ENCODE assay signal across 18 cellular contexts in genomic region chr15:72154316-72154715, GRCh38. TPM values are rescaled to one million over a fixed set of nuclear protein-coding genes. Genes with fewer than 3 reads are reported as not detected.
A peak's percentile ranks its signal among the peaks of the same experiment; 100 is the strongest.
DNase-seq lines count a peak whose midpoint lies in the region; ATAC-seq and TF ChIP-seq lines count a peak whose summit lies in the region.
"Had no signal": no experiment of that assay in that cellular context is flagged by ENCODE, and none has a peak within 500 bp of the region (broad histone marks: within the 10 kb centered on the region; RNA-seq: fewer than 3 reads in every experiment).

No MANE protein-coding gene starts in this region.

- H3F3A ChIP-seq in neural cell (ENCODE audit: insufficient read depth, low read length, poor library complexity, severe bottlenecking) (no peaks in the 10 kb centered on the region), PC-9 (ENCODE audit: insufficient read depth, low read depth) (peaks cover 12% of the 10 kb centered on the region; the same call in 1 of the 2 replicates)

- H3K4me2 ChIP-seq in neural cell (ENCODE audit: low read length) (no peak overlapping the region), PC-9 (no peak overlapping the region)

- TF ChIP-seq CTCF in gastroesophageal sphincter (IDR thresholded peaks at IDR 0.05) (no peak), neural cell (IDR thresholded peaks at IDR 0.05; ENCODE audit: poor library complexity, severe bottlenecking) (no peak), upper lobe of left lung (IDR thresholded peaks at IDR 0.05) (no peak), PC-9 (conservative IDR thresholded peaks at IDR 0.05) (no peak)

- H3K36me3 ChIP-seq in gastroesophageal sphincter, result no peaks in the 10 kb centered on the region
- no peaks in the 10 kb centered on the region for H3K36me3 ChIP-seq in neural cell (ENCODE audit: insufficient read depth, low read length)
- no peaks in the 10 kb centered on the region for H3K36me3 ChIP-seq in upper lobe of left lung
- H3K36me3 ChIP-seq in PC-9 (ENCODE audit: low read depth), result no peaks in the 10 kb centered on the region
- H3K36me3 ChIP-seq: Peyer's patch had no signal

- H3K79me2 ChIP-seq in neural cell (replicated peaks; ENCODE audit: insufficient read depth, low read length) (no peaks in the 10 kb centered on the region), PC-9 (ENCODE audit: low read depth) (no peaks in the 10 kb centered on the region)

- ATAC-seq in gastroesophageal sphincter, result no peak
- ATAC-seq in upper lobe of left lung (ENCODE audit: low FRiP score in 2 of 2), result no peak
- ATAC-seq in GM19455 (IDR thresholded peaks at IDR 0.05; ENCODE audit: unreplicated experiment), result no peak
- ATAC-seq: HCT116 had no signal

- TF ChIP-seq RAD21 in neural cell (conservative IDR thresholded peaks at IDR 0.05), result no peak

- H3K4me1 ChIP-seq in gastroesophageal sphincter (peaks cover 0 to 43% (median 6%) of the 10 kb centered on the region in 3 donors), upper lobe of left lung (peaks cover 22 to 35% (median 29%) of the 10 kb centered on the region in 4 donors), PC-9 (replicated peaks; ENCODE audit: insufficient read depth) (peaks cover 28% of the 10 kb centered on the region)

- H3K9me3 ChIP-seq in gastroesophageal sphincter (no peaks in the 10 kb centered on the region), neural cell (ENCODE audit: low read length) (no peaks in the 10 kb centered on the region), upper lobe of left lung (no peaks in the 10 kb centered on the region), PC-9 (ENCODE audit: insufficient read depth, low read depth) (no peaks in the 10 kb centered on the region)
- H3K9me3 ChIP-seq: Peyer's patch had no signal

- H4K20me1 ChIP-seq in neural cell (ENCODE audit: insufficient read depth) (no peaks in the 10 kb centered on the region), PC-9 (ENCODE audit: insufficient read depth) (no peaks in the 10 kb centered on the region)

- TF ChIP-seq EP300 in gastroesophageal sphincter (IDR thresholded peaks at IDR 0.05) (no peak), neural cell (conservative IDR thresholded peaks at IDR 0.05; ENCODE audit: poor library complexity, severe bottlenecking) (no peak), upper lobe of left lung (IDR thresholded peaks at IDR 0.05) (no peak)

- 92 to 94% methylated on average over 2 to 7 of the region's 7 CpGs for WGBS in gastroesophageal sphincter (ENCODE audit: low coverage in 1 of 2), 2 donors
- WGBS in upper lobe of left lung, 2 donors, result 83 to 92% methylated on average over 7 of the region's 7 CpGs

- H3K9ac ChIP-seq in neural cell (ENCODE audit: low read length), result no peak overlapping the region
- H3K9ac ChIP-seq: GM23248 had no signal

- POLR2A ChIA-PET in PC-9 (lab: Charles Lee; ENCODE audit: unreplicated experiment), result no interaction called here

- TF ChIP-seq POLR2A in gastroesophageal sphincter (IDR thresholded peaks at IDR 0.05) (no peak), upper lobe of left lung (IDR thresholded peaks at IDR 0.05) (no peak)

- H2AFZ ChIP-seq in neural cell (ENCODE audit: low read depth, low read length), result no peak overlapping the region
- H2AFZ ChIP-seq in PC-9, result no peak overlapping the region

- no TSS peak for BruUV-seq in PC-9 (replicated peaks; lab: Mats Ljungman, UMichigan)

- H3K4me3 ChIP-seq in gastroesophageal sphincter (no peak overlapping the region), neural cell (ENCODE audit: low read length) (no peak overlapping the region), upper lobe of left lung (no peak overlapping the region), PC-9 (no peak overlapping the region)

- no peaks in the 10 kb centered on the region for H3K9me2 ChIP-seq in neural cell (ENCODE audit: insufficient read depth, low read length)
- no peaks in the 10 kb centered on the region for H3K9me2 ChIP-seq in PC-9 (ENCODE audit: insufficient read depth)

- CTCF ChIA-PET in PC-9 (lab: Charles Lee), result no interaction called here

- H3K27ac ChIP-seq in gastroesophageal sphincter, result peak overlapping the region; percentile 86 to 92 (median 88)
- H3K27ac ChIP-seq in neural cell (ENCODE audit: low read length), result peak overlapping the region; percentile 16
- H3K27ac ChIP-seq in upper lobe of left lung, result peak overlapping the region; percentile 72 to 85 (median 76)
- H3K27ac ChIP-seq in PC-9, result no peak overlapping the region
- H3K27ac ChIP-seq: GM23248 had no signal

- intact Hi-C loops in PC-9 (cut with micrococcal nuclease; ENCODE audit: unreplicated experiment), result loop anchor here (2.0 kb wide), 1 partner anchor 706 kb away; no protein-coding TSS in a partner anchor

- peak; percentile 45 for DNase-seq in NCI-H2171 treated with DMSO at 0.1 percent for 48 hours (lab: John Stamatoyannopoulos, UW)
- DNase-seq in NCI-H2171 (lab: John Stamatoyannopoulos, UW), result no peak
- no peak for DNase-seq in upper lobe of left lung
- DNase-seq in mesenteric fat pad (ENCODE audit: low spot score), result no peak
- DNase-seq in PC-9, result no peak
- DNase-seq: 8988T; CD4-positive, alpha-beta memory T cell; DMS79; GM23248; MV-4-11; NCI-H1417 treated with DMSO at 0.1 percent for 48 hours; NCI-H1930; Peyer's patch; Right ventricle myocardium superior had no signal

- H3K27me3 ChIP-seq in gastroesophageal sphincter, result no peaks in the 10 kb centered on the region
- no peaks in the 10 kb centered on the region for H3K27me3 ChIP-seq in neural cell (ENCODE audit: insufficient read depth, low read depth, low read length)
- H3K27me3 ChIP-seq in upper lobe of left lung, result no peaks in the 10 kb centered on the region
- H3K27me3 ChIP-seq in PC-9 (ENCODE audit: insufficient read depth, low read depth), result no peaks in the 10 kb centered on the region
- H3K27me3 ChIP-seq: Peyer's patch had no signal

TF ChIP-seq in neural cell, 6 proteins besides CTCF, POLR2A, EP300 and RAD21:
- no peak for TF ChIP-seq REST (IDR thresholded peaks at IDR 0.05; ENCODE audit: borderline replicate concordance)
- no peak for TF ChIP-seq TAF1 (IDR thresholded peaks at IDR 0.05; ENCODE audit: low read depth)
- TF ChIP-seq MXI1 (conservative IDR thresholded peaks at IDR 0.05; ENCODE audit: poor library complexity, severe bottlenecking), result no peak
- TF ChIP-seq POLR2AphosphoS5 (IDR thresholded peaks at IDR 0.05), result no peak
- TF ChIP-seq SMC3 (conservative IDR thresholded peaks at IDR 0.05; ENCODE audit: poor library complexity), result no peak
- no peak for TF ChIP-seq EZH2 (IDR thresholded peaks at IDR 0.05; ENCODE audit: borderline replicate concordance, insufficient read depth, low read length, poor library complexity, severe bottlenecking)

RNA-seq across cellular contexts. Expression of gene SENP8, which starts 36.1 kb away (rescaled TPM):
- total RNA-seq in gastroesophageal sphincter (1 to 10 TPM in 3 of 4 donors, under 1 TPM in 1; 0.92 to 2.8 (median 2.1) TPM), upper lobe of left lung (1 to 10 TPM in 3 of 6 donors, under 1 TPM in 2, not detected in 1; 0.55 to 3.8 (median 3.0) TPM), mesenteric fat pad (1.5 TPM), PC-9 (2021) (1.9 and 3.8 TPM in 2 replicates)
- 3.2 and 7.4 TPM in 2 replicates for polyA plus RNA-seq in neural cell
- 9.3 and 10.8 TPM in 2 replicates for polyA minus RNA-seq in neural cell

RNA-seq across cellular contexts. Expression of gene MYO9A, which starts 36.4 kb away (rescaled TPM):
- total RNA-seq in gastroesophageal sphincter (100 to 1,000 TPM in 2 of 4 donors, 10 to 100 TPM in 2; 74.5 to 118 (median 108) TPM), upper lobe of left lung (100 to 1,000 TPM in 2 of 6 donors, 10 to 100 TPM in 4; 53.2 to 143 (median 76.5) TPM), mesenteric fat pad (47.1 TPM), PC-9 (2021) (34.0 and 37.3 TPM in 2 replicates)
- polyA plus RNA-seq in neural cell, result 20.7 and 22.7 TPM in 2 replicates
- polyA minus RNA-seq in neural cell, result 117 and 151 TPM in 2 replicates

RNA-seq across cellular contexts. Expression of gene GRAMD2A, which starts 43.3 kb away (rescaled TPM):
- total RNA-seq in gastroesophageal sphincter (under 1 TPM in 2 of 4 donors, not detected in 2; 0.39 to 0.64 TPM), upper lobe of left lung (10 to 100 TPM; 26.7 to 52.4 (median 32.9) TPM), mesenteric fat pad (not detected), PC-9 (2021) (48.5 and 60.2 TPM in 2 replicates)
- 1.9 and 3.2 TPM in 2 replicates for polyA plus RNA-seq in neural cell
- 2.1 and 2.9 TPM in 2 replicates for polyA minus RNA-seq in neural cell
- total RNA-seq: CD4-positive, alpha-beta memory T cell; GM23248; Right ventricle myocardium superior had no signal
- polyA plus RNA-seq: CD4-positive, alpha-beta memory T cell; GM23248 had no signal

Comparison
In these comparisons a context has a peak if more than half of its experiments do, and no peak if none do; other contexts are left out.
1. RNA of gene GRAMD2A, which starts 43.3 kb away (total RNA-seq): 48.5 to 60.2 TPM in PC-9 and 26.7 to 52.4 TPM in upper lobe of left lung; 0.39 to 0.64 TPM in gastroesophageal sphincter and not detected in mesenteric fat pad (single experiment); every median in the first group is over 10 times any median in the second.